ENCODE assay signal across 2 cellular contexts in the genomic region with DNA sequence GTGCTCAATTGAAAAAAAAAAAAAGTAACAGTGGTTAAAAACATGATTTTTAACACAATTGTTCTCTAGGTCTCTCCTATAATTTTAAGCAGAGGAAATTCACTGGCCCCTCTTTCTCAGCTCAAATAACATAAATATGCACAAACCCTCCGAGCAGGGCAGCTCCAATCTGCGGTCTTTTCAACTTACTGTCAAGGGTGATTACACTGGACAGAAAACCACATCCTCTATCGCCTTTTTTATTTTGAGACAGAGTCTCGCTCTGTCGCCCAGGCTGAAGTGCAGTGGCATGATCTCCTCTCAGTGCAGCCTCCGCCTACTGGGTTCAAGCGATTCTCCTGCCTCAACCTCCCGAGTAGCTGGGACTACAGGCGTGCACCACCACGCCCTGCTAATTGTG.
TF ChIP-seq lines count a peak whose summit lies in the region.

No MANE protein-coding gene starts in this region.

TF ChIP-seq in WTC11, 78 proteins besides CTCF, POLR2A, EP300 and RAD21:
- TF ChIP-seq ZNF263 (CRISPR knock-in tag; IDR thresholded peaks at IDR 0.05; ENCODE audit: low read depth) (no peak), MYBL2 (CRISPR knock-in tag; IDR thresholded peaks at IDR 0.05) (no peak), JUN (CRISPR knock-in tag; IDR thresholded peaks at IDR 0.05) (no peak), NFE2L1 (CRISPR knock-in tag; IDR thresholded peaks at IDR 0.05) (no peak), NFYB (CRISPR knock-in tag; conservative IDR thresholded peaks at IDR 0.05; ENCODE audit: low read depth) (no peak), PRRX2 (CRISPR knock-in tag; IDR thresholded peaks at IDR 0.05) (no peak), TP53 (CRISPR knock-in tag; IDR thresholded peaks at IDR 0.05) (no peak), TCF7 (CRISPR knock-in tag; IDR thresholded peaks at IDR 0.05; ENCODE audit: low read depth) (no peak), ELF4 (CRISPR knock-in tag; IDR thresholded peaks at IDR 0.05; ENCODE audit: low read depth) (no peak), ZNF396 (CRISPR knock-in tag; IDR thresholded peaks at IDR 0.05; ENCODE audit: borderline replicate concordance) (no peak)
- TF ChIP-seq, protein P1, sequence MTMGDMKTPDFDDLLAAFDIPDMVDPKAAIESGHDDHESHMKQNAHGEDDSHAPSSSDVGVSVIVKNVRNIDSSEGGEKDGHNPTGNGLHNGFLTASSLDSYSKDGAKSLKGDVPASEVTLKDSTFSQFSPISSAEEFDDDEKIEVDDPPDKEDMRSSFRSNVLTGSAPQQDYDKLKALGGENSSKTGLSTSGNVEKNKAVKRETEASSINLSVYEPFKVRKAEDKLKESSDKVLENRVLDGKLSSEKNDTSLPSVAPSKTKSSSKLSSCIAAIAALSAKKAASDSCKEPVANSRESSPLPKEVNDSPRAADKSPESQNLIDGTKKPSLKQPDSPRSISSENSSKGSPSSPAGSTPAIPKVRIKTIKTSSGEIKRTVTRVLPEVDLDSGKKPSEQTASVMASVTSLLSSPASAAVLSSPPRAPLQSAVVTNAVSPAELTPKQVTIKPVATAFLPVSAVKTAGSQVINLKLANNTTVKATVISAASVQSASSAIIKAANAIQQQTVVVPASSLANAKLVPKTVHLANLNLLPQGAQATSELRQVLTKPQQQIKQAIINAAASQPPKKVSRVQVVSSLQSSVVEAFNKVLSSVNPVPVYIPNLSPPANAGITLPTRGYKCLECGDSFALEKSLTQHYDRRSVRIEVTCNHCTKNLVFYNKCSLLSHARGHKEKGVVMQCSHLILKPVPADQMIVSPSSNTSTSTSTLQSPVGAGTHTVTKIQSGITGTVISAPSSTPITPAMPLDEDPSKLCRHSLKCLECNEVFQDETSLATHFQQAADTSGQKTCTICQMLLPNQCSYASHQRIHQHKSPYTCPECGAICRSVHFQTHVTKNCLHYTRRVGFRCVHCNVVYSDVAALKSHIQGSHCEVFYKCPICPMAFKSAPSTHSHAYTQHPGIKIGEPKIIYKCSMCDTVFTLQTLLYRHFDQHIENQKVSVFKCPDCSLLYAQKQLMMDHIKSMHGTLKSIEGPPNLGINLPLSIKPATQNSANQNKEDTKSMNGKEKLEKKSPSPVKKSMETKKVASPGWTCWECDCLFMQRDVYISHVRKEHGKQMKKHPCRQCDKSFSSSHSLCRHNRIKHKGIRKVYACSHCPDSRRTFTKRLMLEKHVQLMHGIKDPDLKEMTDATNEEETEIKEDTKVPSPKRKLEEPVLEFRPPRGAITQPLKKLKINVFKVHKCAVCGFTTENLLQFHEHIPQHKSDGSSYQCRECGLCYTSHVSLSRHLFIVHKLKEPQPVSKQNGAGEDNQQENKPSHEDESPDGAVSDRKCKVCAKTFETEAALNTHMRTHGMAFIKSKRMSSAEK (CRISPR knock-in tag; IDR thresholded peaks at IDR 0.05; ENCODE audit: borderline replicate concordance): no peak
- TF ChIP-seq, protein P2, sequence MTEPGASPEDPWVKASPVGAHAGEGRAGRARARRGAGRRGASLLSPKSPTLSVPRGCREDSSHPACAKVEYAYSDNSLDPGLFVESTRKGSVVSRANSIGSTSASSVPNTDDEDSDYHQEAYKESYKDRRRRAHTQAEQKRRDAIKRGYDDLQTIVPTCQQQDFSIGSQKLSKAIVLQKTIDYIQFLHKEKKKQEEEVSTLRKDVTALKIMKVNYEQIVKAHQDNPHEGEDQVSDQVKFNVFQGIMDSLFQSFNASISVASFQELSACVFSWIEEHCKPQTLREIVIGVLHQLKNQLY (CRISPR knock-in tag; IDR thresholded peaks at IDR 0.05): no peak
- TF ChIP-seq, protein P3, sequence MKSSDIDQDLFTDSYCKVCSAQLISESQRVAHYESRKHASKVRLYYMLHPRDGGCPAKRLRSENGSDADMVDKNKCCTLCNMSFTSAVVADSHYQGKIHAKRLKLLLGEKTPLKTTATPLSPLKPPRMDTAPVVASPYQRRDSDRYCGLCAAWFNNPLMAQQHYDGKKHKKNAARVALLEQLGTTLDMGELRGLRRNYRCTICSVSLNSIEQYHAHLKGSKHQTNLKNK (CRISPR knock-in tag; IDR thresholded peaks at IDR 0.05): no peak
- TF ChIP-seq, protein P4, sequence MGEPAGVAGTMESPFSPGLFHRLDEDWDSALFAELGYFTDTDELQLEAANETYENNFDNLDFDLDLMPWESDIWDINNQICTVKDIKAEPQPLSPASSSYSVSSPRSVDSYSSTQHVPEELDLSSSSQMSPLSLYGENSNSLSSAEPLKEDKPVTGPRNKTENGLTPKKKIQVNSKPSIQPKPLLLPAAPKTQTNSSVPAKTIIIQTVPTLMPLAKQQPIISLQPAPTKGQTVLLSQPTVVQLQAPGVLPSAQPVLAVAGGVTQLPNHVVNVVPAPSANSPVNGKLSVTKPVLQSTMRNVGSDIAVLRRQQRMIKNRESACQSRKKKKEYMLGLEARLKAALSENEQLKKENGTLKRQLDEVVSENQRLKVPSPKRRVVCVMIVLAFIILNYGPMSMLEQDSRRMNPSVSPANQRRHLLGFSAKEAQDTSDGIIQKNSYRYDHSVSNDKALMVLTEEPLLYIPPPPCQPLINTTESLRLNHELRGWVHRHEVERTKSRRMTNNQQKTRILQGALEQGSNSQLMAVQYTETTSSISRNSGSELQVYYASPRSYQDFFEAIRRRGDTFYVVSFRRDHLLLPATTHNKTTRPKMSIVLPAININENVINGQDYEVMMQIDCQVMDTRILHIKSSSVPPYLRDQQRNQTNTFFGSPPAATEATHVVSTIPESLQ (CRISPR knock-in tag; IDR thresholded peaks at IDR 0.05): no peak
- TF ChIP-seq, protein P5, sequence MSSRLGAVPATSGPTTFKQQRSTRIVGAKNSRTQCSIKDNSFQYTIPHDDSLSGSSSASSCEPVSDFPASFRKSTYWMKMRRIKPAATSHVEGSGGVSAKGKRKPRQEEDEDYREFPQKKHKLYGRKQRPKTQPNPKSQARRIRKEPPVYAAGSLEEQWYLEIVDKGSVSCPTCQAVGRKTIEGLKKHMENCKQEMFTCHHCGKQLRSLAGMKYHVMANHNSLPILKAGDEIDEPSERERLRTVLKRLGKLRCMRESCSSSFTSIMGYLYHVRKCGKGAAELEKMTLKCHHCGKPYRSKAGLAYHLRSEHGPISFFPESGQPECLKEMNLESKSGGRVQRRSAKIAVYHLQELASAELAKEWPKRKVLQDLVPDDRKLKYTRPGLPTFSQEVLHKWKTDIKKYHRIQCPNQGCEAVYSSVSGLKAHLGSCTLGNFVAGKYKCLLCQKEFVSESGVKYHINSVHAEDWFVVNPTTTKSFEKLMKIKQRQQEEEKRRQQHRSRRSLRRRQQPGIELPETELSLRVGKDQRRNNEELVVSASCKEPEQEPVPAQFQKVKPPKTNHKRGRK (CRISPR knock-in tag; IDR thresholded peaks at IDR 0.05; ENCODE audit: borderline replicate concordance): no peak
- TF ChIP-seq, protein P6, sequence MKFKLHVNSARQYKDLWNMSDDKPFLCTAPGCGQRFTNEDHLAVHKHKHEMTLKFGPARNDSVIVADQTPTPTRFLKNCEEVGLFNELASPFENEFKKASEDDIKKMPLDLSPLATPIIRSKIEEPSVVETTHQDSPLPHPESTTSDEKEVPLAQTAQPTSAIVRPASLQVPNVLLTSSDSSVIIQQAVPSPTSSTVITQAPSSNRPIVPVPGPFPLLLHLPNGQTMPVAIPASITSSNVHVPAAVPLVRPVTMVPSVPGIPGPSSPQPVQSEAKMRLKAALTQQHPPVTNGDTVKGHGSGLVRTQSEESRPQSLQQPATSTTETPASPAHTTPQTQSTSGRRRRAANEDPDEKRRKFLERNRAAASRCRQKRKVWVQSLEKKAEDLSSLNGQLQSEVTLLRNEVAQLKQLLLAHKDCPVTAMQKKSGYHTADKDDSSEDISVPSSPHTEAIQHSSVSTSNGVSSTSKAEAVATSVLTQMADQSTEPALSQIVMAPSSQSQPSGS (CRISPR knock-in tag; IDR thresholded peaks at IDR 0.05; ENCODE audit: borderline replicate concordance, low read depth): no peak

TF ChIP-seq in HepG2, 621 proteins besides CTCF, POLR2A, EP300 and RAD21:
- no peak for TF ChIP-seq NCOA1 (CRISPR knock-in tag; IDR thresholded peaks at IDR 0.05)
- no peak for TF ChIP-seq ELF3 (CRISPR knock-in tag; IDR thresholded peaks at IDR 0.05)
- no peak for TF ChIP-seq ZSCAN30 (CRISPR knock-in tag; IDR thresholded peaks at IDR 0.05)
- TF ChIP-seq ZC3H4 (CRISPR knock-in tag; IDR thresholded peaks at IDR 0.05; ENCODE audit: borderline replicate concordance): no peak
- no peak for TF ChIP-seq IKZF1 (IDR thresholded peaks at IDR 0.05)
- no peak for TF ChIP-seq ZNF331 (CRISPR knock-in tag; IDR thresholded peaks at IDR 0.05)
- TF ChIP-seq JUN (CRISPR knock-in tag; IDR thresholded peaks at IDR 0.05): no peak
- no peak for TF ChIP-seq ESRRA (CRISPR knock-in tag; IDR thresholded peaks at IDR 0.05; ENCODE audit: low read depth)
- TF ChIP-seq PAX8 (CRISPR knock-in tag; IDR thresholded peaks at IDR 0.05; ENCODE audit: borderline replicate concordance): no peak
- no peak for TF ChIP-seq ZNF17 (CRISPR knock-in tag; IDR thresholded peaks at IDR 0.05)
- TF ChIP-seq, protein P7, sequence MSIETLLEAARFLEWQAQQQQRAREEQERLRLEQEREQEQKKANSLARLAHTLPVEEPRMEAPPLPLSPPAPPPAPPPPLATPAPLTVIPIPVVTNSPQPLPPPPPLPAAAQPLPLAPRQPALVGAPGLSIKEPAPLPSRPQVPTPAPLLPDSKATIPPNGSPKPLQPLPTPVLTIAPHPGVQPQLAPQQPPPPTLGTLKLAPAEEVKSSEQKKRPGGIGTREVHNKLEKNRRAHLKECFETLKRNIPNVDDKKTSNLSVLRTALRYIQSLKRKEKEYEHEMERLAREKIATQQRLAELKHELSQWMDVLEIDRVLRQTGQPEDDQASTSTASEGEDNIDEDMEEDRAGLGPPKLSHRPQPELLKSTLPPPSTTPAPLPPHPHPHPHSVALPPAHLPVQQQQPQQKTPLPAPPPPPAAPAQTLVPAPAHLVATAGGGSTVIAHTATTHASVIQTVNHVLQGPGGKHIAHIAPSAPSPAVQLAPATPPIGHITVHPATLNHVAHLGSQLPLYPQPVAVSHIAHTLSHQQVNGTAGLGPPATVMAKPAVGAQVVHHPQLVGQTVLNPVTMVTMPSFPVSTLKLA (IDR thresholded peaks at IDR 0.05): no peak
- no peak for TF ChIP-seq ZNF709 (CRISPR knock-in tag; IDR thresholded peaks at IDR 0.05)
- TF ChIP-seq, protein P8, sequence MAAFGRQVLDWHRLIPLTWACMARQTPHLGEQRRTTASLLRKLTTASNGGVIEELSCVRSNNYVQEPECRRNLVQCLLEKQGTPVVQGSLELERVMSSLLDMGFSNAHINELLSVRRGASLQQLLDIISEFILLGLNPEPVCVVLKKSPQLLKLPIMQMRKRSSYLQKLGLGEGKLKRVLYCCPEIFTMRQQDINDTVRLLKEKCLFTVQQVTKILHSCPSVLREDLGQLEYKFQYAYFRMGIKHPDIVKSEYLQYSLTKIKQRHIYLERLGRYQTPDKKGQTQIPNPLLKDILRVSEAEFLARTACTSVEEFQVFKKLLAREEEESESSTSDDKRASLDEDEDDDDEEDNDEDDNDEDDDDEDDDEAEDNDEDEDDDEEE (CRISPR knock-in tag; IDR thresholded peaks at IDR 0.05): no peak
- no peak for TF ChIP-seq ZNF282 (IDR thresholded peaks at IDR 0.05; ENCODE audit: partially characterized antibody)
- no peak for TF ChIP-seq GTF3A (CRISPR knock-in tag; conservative IDR thresholded peaks at IDR 0.05)
